ENCODE assay signal across 8 cellular contexts in genomic region chr2:106582431-106583143, GRCh38.
A peak's percentile ranks its signal among the peaks of the same experiment; 100 is the strongest.
DNase-seq lines count a peak whose midpoint lies in the region; ATAC-seq and TF ChIP-seq lines count a peak whose summit lies in the region.

No MANE protein-coding gene starts in this region.

- no peak overlapping the region for H3K27ac ChIP-seq in right lobe of liver

- no peak for TF ChIP-seq POLR2A in right lobe of liver (IDR thresholded peaks at IDR 0.05)

- H3K4me1 Mint-ChIP-seq in activated CD4-positive, alpha-beta T cell treated with anti-CD3 and anti-CD28 coated beads for 36 hours: peaks cover 14% of the 10 kb centered on the region
- peaks cover 28% of the 10 kb centered on the region for H3K4me1 Mint-ChIP-seq in dendritic cell treated with granulocyte-macrophage colony-stimulating factor and Interleukin-4, amounts not matched to agents 40 ng/mL and 50 ng/mL, for 4 days (ENCODE audit: low read depth)

- peak; percentile 70 for ATAC-seq in GM18868 (IDR thresholded peaks at IDR 0.05; ENCODE audit: unreplicated experiment)
- ATAC-seq in HG03139 (IDR thresholded peaks at IDR 0.05; ENCODE audit: unreplicated experiment): peak; percentile 68
- ATAC-seq in activated CD4-positive, alpha-beta T cell treated with anti-CD3 and anti-CD28 coated beads for 36 hours: peak; percentile 73
- peak; percentile 89 to 90 (median 90) for ATAC-seq in right lobe of liver

- DNase-seq in AG09309 (ENCODE audit: low read depth) (peak; percentile 46), NCI-H345 treated with DMSO at 0.1 percent for 48 hours (lab: John Stamatoyannopoulos, UW; ENCODE audit: unreplicated experiment) (peak; percentile 78), right lobe of liver (peak; percentile 50 to 75 (median 72))
- peak; percentile 74 for DNase-seq in activated CD4-positive, alpha-beta T cell treated with anti-CD3 and anti-CD28 coated beads for 36 hours
- DNase-seq in stimulated activated CD4-positive, alpha-beta T cell treated with anti-CD3 and anti-CD28 coated beads, TNF-alpha, amount 100 ng/mL, for 1 hour (ENCODE audit: low read depth in 3 of 3, low spot score in 1 of 3): peak; percentile 10 to 46 (median 33)

- peak overlapping the region; percentile 75 for H3K4me3 Mint-ChIP-seq in activated CD4-positive, alpha-beta T cell treated with anti-CD3 and anti-CD28 coated beads for 36 hours
- H3K4me3 Mint-ChIP-seq in dendritic cell treated with granulocyte-macrophage colony-stimulating factor and Interleukin-4, amounts not matched to agents 40 ng/mL and 50 ng/mL, for 4 days: peak overlapping the region; percentile 70

- POLR2A ChIA-PET in activated CD4-positive, alpha-beta T cell treated with anti-CD3 and anti-CD28 coated beads for 36 hours (lab: Charles Lee): interaction anchor here (0.6 to 0.7 kb wide), 4 partner anchors 68 to 911 kb away, joined by 3 to 4 read pairs (median 3); no protein-coding TSS in a partner anchor

- TF ChIP-seq CTCF in AG09309 (IDR thresholded peaks at IDR 0.05; ENCODE audit: control insufficient read depth, insufficient read depth, low read depth, low read length, missing control alignments) (peak; percentile 91), right lobe of liver (IDR thresholded peaks at IDR 0.05) (peak; percentile 71 to 90 (median 86))

- H3K4me3 ChIP-seq in AG09309 (ENCODE audit: control insufficient read depth, low read depth, low read length) (peak overlapping the region; percentile 29), right lobe of liver (peak overlapping the region; percentile 4 to 30 (median 20))

- H3K27me3 Mint-ChIP-seq in activated CD4-positive, alpha-beta T cell treated with anti-CD3 and anti-CD28 coated beads for 36 hours: peaks cover 24% of the 10 kb centered on the region
- H3K27me3 Mint-ChIP-seq in dendritic cell treated with granulocyte-macrophage colony-stimulating factor and Interleukin-4, amounts not matched to agents 40 ng/mL and 50 ng/mL, for 4 days: peaks cover 55% of the 10 kb centered on the region

- no peaks in the 10 kb centered on the region for H3K9me3 ChIP-seq in right lobe of liver

- WGBS in right lobe of liver (ENCODE audit: insufficient coverage, low coverage, low lambda C conversion rate, missing lambda C conversion rate): 5% methylated on average over 14 of the region's 14 CpGs

- no peaks in the 10 kb centered on the region for H3K9me3 Mint-ChIP-seq in activated CD4-positive, alpha-beta T cell treated with anti-CD3 and anti-CD28 coated beads for 36 hours (ENCODE audit: low read depth)
- no peaks in the 10 kb centered on the region for H3K9me3 Mint-ChIP-seq in dendritic cell treated with granulocyte-macrophage colony-stimulating factor and Interleukin-4, amounts not matched to agents 40 ng/mL and 50 ng/mL, for 4 days

- H3K27me3 ChIP-seq in right lobe of liver: no peaks in the 10 kb centered on the region

- CTCF ChIA-PET in activated CD4-positive, alpha-beta T cell treated with anti-CD3 and anti-CD28 coated beads for 36 hours (lab: Charles Lee): interaction anchor here (0.6 to 3.6 kb wide), 27 partner anchors 9 to 1546 kb away, joined by 3 to 25 read pairs (median 5); no protein-coding TSS in a partner anchor

- H3K36me3 Mint-ChIP-seq in activated CD4-positive, alpha-beta T cell treated with anti-CD3 and anti-CD28 coated beads for 36 hours (ENCODE audit: low read depth): no peaks in the 10 kb centered on the region
- no peaks in the 10 kb centered on the region for H3K36me3 Mint-ChIP-seq in dendritic cell treated with granulocyte-macrophage colony-stimulating factor and Interleukin-4, amounts not matched to agents 40 ng/mL and 50 ng/mL, for 4 days (ENCODE audit: low read depth)

- peak overlapping the region; percentile 74 for H3K27ac Mint-ChIP-seq in activated CD4-positive, alpha-beta T cell treated with anti-CD3 and anti-CD28 coated beads for 36 hours
- peak overlapping the region; percentile 1 for H3K27ac Mint-ChIP-seq in dendritic cell treated with granulocyte-macrophage colony-stimulating factor and Interleukin-4, amounts not matched to agents 40 ng/mL and 50 ng/mL, for 4 days

- H3K4me1 ChIP-seq in right lobe of liver: peaks cover 0 to 6% (median 0%) of the 10 kb centered on the region in 4 donors

- intact Hi-C loops in activated CD4-positive, alpha-beta T cell treated with anti-CD3 and anti-CD28 coated beads for 36 hours (cut with DNase I, micrococcal nuclease): loop anchor here (1.0 to 5.0 kb wide), 5 partner anchors 40 to 480 kb away; no protein-coding TSS in a partner anchor
- intact Hi-C loops in dendritic cell treated with granulocyte-macrophage colony-stimulating factor and Interleukin-4, amounts not matched to agents 40 ng/mL and 50 ng/mL, for 4 days (cut with micrococcal nuclease): loop anchor here (2.0 kb wide), 2 partner anchors 40 to 478 kb away; no protein-coding TSS in a partner anchor
- intact Hi-C loops in right lobe of liver (cut with DNase I): no loop called here

- no peaks in the 10 kb centered on the region for H3K36me3 ChIP-seq in right lobe of liver

Comparison
In these comparisons a context has a peak if more than half of its experiments do, and no peak if none do; other contexts are left out.
1. intact Hi-C loops: an anchor here in activated CD4-positive, alpha-beta T cell treated with anti-CD3 and anti-CD28 coated beads for 36 hours (1.0 to 5.0 kb wide) and dendritic cell treated with granulocyte-macrophage colony-stimulating factor and Interleukin-4, amounts not matched to agents 40 ng/mL and 50 ng/mL, for 4 days (2.0 kb wide); none called in right lobe of liver.